Comparison of ENCODE assay signal across 8 cellular contexts in genomic region chr1:88684482-88685238, GRCh38. TPM values are rescaled to one million over a fixed set of nuclear protein-coding genes. Genes with fewer than 3 reads are reported as not detected.
DNase-seq lines count a peak whose midpoint lies in the region; ATAC-seq and TF ChIP-seq lines count a peak whose summit lies in the region.

No MANE protein-coding gene starts in this region.

- no peaks in the 10 kb centered on the region for H3K27me3 ChIP-seq in RWPE2 (ENCODE audit: insufficient read depth, poor library complexity, severe bottlenecking)
- H3K27me3 ChIP-seq in thymus (ENCODE audit: control insufficient read depth, insufficient read depth), result no peaks in the 10 kb centered on the region

- H3K4me3 ChIP-seq in RWPE2 (ENCODE audit: severe bottlenecking) (peak overlapping the region; percentile 75), thymus (ENCODE audit: low read length) (peak overlapping the region; percentile 79)

- H3K36me3 ChIP-seq in RWPE2 (ENCODE audit: low read depth) (peaks cover 26% of the 10 kb centered on the region), thymus (ENCODE audit: control insufficient read depth, insufficient read depth) (no peaks in the 10 kb centered on the region)

- H3K4me1 ChIP-seq in RWPE2 (ENCODE audit: insufficient read depth, poor library complexity, severe bottlenecking) (peaks cover 26% of the 10 kb centered on the region), thymus (ENCODE audit: control insufficient read depth, insufficient read depth, low read length) (peaks cover 6% of the 10 kb centered on the region)

- H3K9me3 ChIP-seq in RWPE2 (ENCODE audit: severe bottlenecking) (no peaks in the 10 kb centered on the region), thymus (ENCODE audit: control insufficient read depth) (no peaks in the 10 kb centered on the region)

- ATAC-seq in GM21737 (IDR thresholded peaks at IDR 0.05; ENCODE audit: unreplicated experiment) (peak; percentile 36), RWPE2 (ENCODE audit: low read depth) (peak; percentile 54)

- no peak for TF ChIP-seq CTCF in RWPE2 (IDR thresholded peaks at IDR 0.05; ENCODE audit: poor library complexity, severe bottlenecking)

- under 1% methylated on average over 58 of the region's 58 CpGs for WGBS in thymus

- DNase-seq in Daoy (ENCODE audit: low read depth) (peak; percentile 88), KG1 (lab: John Stamatoyannopoulos, UW) (peak; percentile 55), RWPE2 (ENCODE audit: low spot score) (peak; percentile 56), germinal center (ENCODE audit: low spot score) (peak; percentile 61), occipital lobe (lab: John Stamatoyannopoulos, UW) (peak; percentile 26)
- peak; percentile 22 to 59 (median 38) for DNase-seq in activated naive CD4-positive, alpha-beta T cell (lab: John Stamatoyannopoulos, UW)

- peak overlapping the region; percentile 93 for H3K27ac ChIP-seq in RWPE2 (ENCODE audit: poor library complexity, severe bottlenecking)
- peak overlapping the region; percentile 98 for H3K27ac ChIP-seq in thymus (ENCODE audit: low read depth)

RNA-seq across cellular contexts. Expression of gene PKN2, which starts 0.6 kb away (rescaled TPM):
- 31.7 and 35.7 TPM in 2 replicates for total RNA-seq in Daoy (2014; rRNA removed; shearing (Covaris generic))
- 67.4 TPM for total RNA-seq in occipital lobe
- polyA plus RNA-seq in thymus, result 26.0 TPM

Comparison
In these comparisons a context has a peak if more than half of its experiments do, and no peak if none do; other contexts are left out.
1. Peak in every context shown above with its lines: DNase-seq, ATAC-seq, H3K4me3 ChIP-seq and H3K27ac ChIP-seq.
2. DNase-seq: peak in every context shown above with its lines; median percentile 88 in Daoy; 61 in germinal center; 56 in RWPE2; 55 in KG1; 38 in activated naive CD4-positive, alpha-beta T cell; 26 in occipital lobe.